17 cellular contexts compared by ENCODE assay signal in the genomic region with DNA sequence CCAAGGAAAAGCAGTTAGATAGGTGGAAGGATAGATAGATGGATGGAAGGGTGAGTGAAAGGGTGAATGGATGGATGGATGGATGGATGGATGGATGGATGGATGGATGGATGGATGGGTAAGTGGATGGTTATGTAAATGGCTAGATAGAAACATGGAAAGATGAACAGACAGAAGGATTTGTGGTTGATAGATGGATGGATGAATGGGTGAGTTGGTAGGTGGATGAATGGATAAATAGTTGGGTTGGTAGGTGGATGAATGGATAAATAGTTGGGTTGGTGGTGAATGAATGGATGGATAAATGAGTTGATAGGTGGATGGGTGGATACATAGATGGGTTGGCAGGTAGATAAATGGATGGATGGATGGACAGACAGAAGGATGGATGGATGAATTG. TPM values are rescaled to one million over a fixed set of nuclear protein-coding genes. Genes with fewer than 3 reads are reported as not detected.
A peak's percentile ranks its signal among the peaks of the same experiment; 100 is the strongest.
DNase-seq lines count a peak whose midpoint lies in the region; ATAC-seq and TF ChIP-seq lines count a peak whose summit lies in the region.
"Had no signal": no experiment of that assay in that cellular context is flagged by ENCODE, and none has a peak within 500 bp of the region (broad histone marks: within the 10 kb centered on the region; RNA-seq: fewer than 3 reads in every experiment).

No MANE protein-coding gene starts in this region.

- no peaks in the 10 kb centered on the region for H3K27me3 ChIP-seq in neural progenitor cell
- H3K27me3 ChIP-seq: BLaER1 had no signal

- no peak for ATAC-seq in GM19455 (IDR thresholded peaks at IDR 0.05; ENCODE audit: unreplicated experiment)
- ATAC-seq: HCT116 had no signal

- H3K4me3 Mint-ChIP-seq in neural progenitor cell = peak overlapping the region; percentile 7
- H3K4me3 Mint-ChIP-seq: B cell; CD4-positive, alpha-beta memory T cell; H9; HFFc6 had no signal

- peaks cover 20% of the 10 kb centered on the region for H3K27me3 Mint-ChIP-seq in neural progenitor cell (ENCODE audit: insufficient read depth, low read depth)

- H3K4me1 ChIP-seq in neural progenitor cell = peaks cover 19% of the 10 kb centered on the region
- H3K4me1 ChIP-seq: BLaER1 had no signal

- no peaks in the 10 kb centered on the region for H3K36me3 ChIP-seq in neural progenitor cell
- H3K36me3 ChIP-seq: BLaER1 had no signal

- no peak overlapping the region for H3K4me3 ChIP-seq in neural progenitor cell
- H3K4me3 ChIP-seq: BLaER1, GM23248 had no signal

- peaks cover 22% of the 10 kb centered on the region for H3F3A ChIP-seq in neural progenitor cell (ENCODE audit: low read depth)

- H3K4me1 Mint-ChIP-seq in neural progenitor cell = peaks cover 12% of the 10 kb centered on the region
- H3K4me1 Mint-ChIP-seq: B cell; CD4-positive, alpha-beta memory T cell had no signal

- H3K27ac ChIP-seq in 22Rv1 (peak overlapping the region; percentile 91), C4-2B (peak overlapping the region; percentile 77; the same call in 1 of the 2 replicates), VCaP (peak overlapping the region; percentile 87), neural progenitor cell (no peak overlapping the region)
- H3K27ac ChIP-seq: BLaER1, GM23248 had no signal

- H2AFZ ChIP-seq in neural progenitor cell (replicated peaks) = no peak overlapping the region
- H2AFZ ChIP-seq: GM23248 had no signal

- TF ChIP-seq CTCF in 22Rv1 (IDR thresholded peaks at IDR 0.05) (no peak), C4-2B (conservative IDR thresholded peaks at IDR 0.05) (no peak), VCaP (conservative IDR thresholded peaks at IDR 0.05) (no peak), neural progenitor cell (IDR thresholded peaks at IDR 0.05) (no peak)

- no peak overlapping the region for H3K27ac Mint-ChIP-seq in neural progenitor cell
- H3K27ac Mint-ChIP-seq: B cell, H9, HFFc6 had no signal

- no peak overlapping the region for H3K4me2 ChIP-seq in neural progenitor cell
- H3K4me2 ChIP-seq: BLaER1 had no signal

- H3K9me3 Mint-ChIP-seq in neural progenitor cell = no peaks in the 10 kb centered on the region
- H3K9me3 Mint-ChIP-seq: H9, HFFc6 had no signal

- no peaks in the 10 kb centered on the region for H3K36me3 Mint-ChIP-seq in neural progenitor cell
- H3K36me3 Mint-ChIP-seq: CD4-positive, alpha-beta memory T cell had no signal

- no peak overlapping the region for H3K9ac ChIP-seq in neural progenitor cell
- H3K9ac ChIP-seq: BLaER1, GM23248 had no signal

- DNase-seq in neural progenitor cell (ENCODE audit: low spot score) (no peak), putamen (ENCODE audit: low spot score) (no peak), NCI-H2171 treated with DMSO at 0.1 percent for 48 hours (lab: John Stamatoyannopoulos, UW) (no peak)
- DNase-seq: Caco-2; CD4-positive, alpha-beta memory T cell; DMS153; DND-41; GM23248; H9; HFFc6 had no signal

- H3K79me2 ChIP-seq in neural progenitor cell (ENCODE audit: low read depth) = no peaks in the 10 kb centered on the region

- no peaks in the 10 kb centered on the region for H4K20me1 ChIP-seq in neural progenitor cell (ENCODE audit: low read depth)
- H4K20me1 ChIP-seq: BLaER1 had no signal

- H3K9me3 ChIP-seq in neural progenitor cell (ENCODE audit: low read depth) = no peaks in the 10 kb centered on the region
- H3K9me3 ChIP-seq: BLaER1, Caco-2 had no signal

RNA-seq across cellular contexts. Expression of a gene that starts 30.3 kb away (rescaled TPM):
- total RNA-seq in neural progenitor cell (ENCODE audit: low replicate concordance) = 2.5 and 10.6 TPM in 2 replicates
